Comparison of ENCODE assay signal across 24 cellular contexts in genomic region chr18:34892379-34892778, GRCh38.
A peak's percentile ranks its signal among the peaks of the same experiment; 100 is the strongest.
DNase-seq lines count a peak whose midpoint lies in the region; ATAC-seq and TF ChIP-seq lines count a peak whose summit lies in the region.
"Had no signal": no experiment of that assay in that cellular context is flagged by ENCODE, and none has a peak within 500 bp of the region (broad histone marks: within the 10 kb centered on the region; RNA-seq: fewer than 3 reads in every experiment).

No MANE protein-coding gene starts in this region.

- DNase-seq in left ventricle myocardium superior: no peak
- no peak for DNase-seq in Right ventricle myocardium inferior (ENCODE audit: missing footprints)
- peak; percentile 47 for DNase-seq in esophagus muscularis mucosa (ENCODE audit: extremely low spot score)
- DNase-seq in left lung: peak in 1 of 2 donors; percentile 53
- peak in 1 of 2 donors; percentile 62 for DNase-seq in gastrocnemius medialis
- no peak for DNase-seq in epidermal melanocyte (ENCODE audit: insufficient read length, low spot score)
- DNase-seq in activated naive CD4-positive, alpha-beta T cell treated with Interleukin-2 at 50 U/mL for 16 hours: no peak
- DNase-seq: 8988T; ACHN; BE2C; C1 segment of cervical spinal cord; CD4-positive, alpha-beta memory T cell; CD4-positive, CD25-positive, alpha-beta regulatory T cell; CD8-positive, alpha-beta memory T cell; COR-L47; DMS 273 treated with DMSO at 0.1 percent for 48 hours; DMS153; DMS53; DMS79; DND-41; EL; GDM1 had no signal

- H3K27me3 ChIP-seq in esophagus muscularis mucosa (no peaks in the 10 kb centered on the region), left lung (no peaks in the 10 kb centered on the region), gastrocnemius medialis (no peaks in the 10 kb centered on the region)
- H3K27me3 ChIP-seq: BE2C, BLaER1 had no signal

- H3K27ac ChIP-seq in esophagus muscularis mucosa (replicated peaks in 1 of 4): no peak overlapping the region
- H3K27ac ChIP-seq in left lung: no peak overlapping the region
- H3K27ac ChIP-seq in gastrocnemius medialis: peak overlapping the region; percentile 30 to 66 (median 38)
- H3K27ac ChIP-seq: BLaER1 had no signal

- intact Hi-C loops in left ventricle myocardium superior (cut with micrococcal nuclease) (no loop called here), Right ventricle myocardium inferior (cut with DNase I) (no loop called here), esophagus muscularis mucosa (cut with DNase I) (no loop called here), left lung (cut with DNase I) (no loop called here), gastrocnemius medialis (cut with DNase I; ENCODE audit: low total_unique reads) (no loop called here)

- TF ChIP-seq CTCF in esophagus muscularis mucosa (IDR thresholded peaks at IDR 0.05) (no peak), left lung (IDR thresholded peaks at IDR 0.05) (no peak), gastrocnemius medialis (IDR thresholded peaks at IDR 0.05 in 4 of 5, conservative IDR thresholded peaks at IDR 0.05 in 1 of 5) (no peak)

- no peaks in the 10 kb centered on the region for H3K4me1 ChIP-seq in esophagus muscularis mucosa
- H3K4me1 ChIP-seq in left lung: no peaks in the 10 kb centered on the region
- no peaks in the 10 kb centered on the region for H3K4me1 ChIP-seq in gastrocnemius medialis
- H3K4me1 ChIP-seq: BE2C had no signal

- in situ Hi-C loops in gastrocnemius medialis (cut with MboI; ENCODE audit: low sequenced_read_pairs in 4 of 4): no loop called here

- ATAC-seq in left ventricle myocardium superior (peak; percentile 32), Right ventricle myocardium inferior (no peak), left lung (peak; percentile 95), gastrocnemius medialis (peak; percentile 70 to 94)
- ATAC-seq: GM12878 had no signal

- 44% methylated on average over 3 of the region's 3 CpGs for WGBS in esophagus muscularis mucosa

- TF ChIP-seq POLR2A in esophagus muscularis mucosa (IDR thresholded peaks at IDR 0.05; ENCODE audit: low read depth) (no peak), gastrocnemius medialis (IDR thresholded peaks at IDR 0.05) (no peak)

- H3K9me3 ChIP-seq in esophagus muscularis mucosa (no peaks in the 10 kb centered on the region), left lung (no peaks in the 10 kb centered on the region), gastrocnemius medialis (no peaks in the 10 kb centered on the region)
- H3K9me3 ChIP-seq: BE2C had no signal

- H3K4me3 ChIP-seq in esophagus muscularis mucosa: no peak overlapping the region
- no peak overlapping the region for H3K4me3 ChIP-seq in left lung
- no peak overlapping the region for H3K4me3 ChIP-seq in gastrocnemius medialis
- H3K4me3 ChIP-seq: BLaER1, GM12878 had no signal

- no peak for TF ChIP-seq EP300 in esophagus muscularis mucosa (IDR thresholded peaks at IDR 0.05)

- peaks cover 7 to 44% (median 20%) of the 10 kb centered on the region in 4 donors for H3K36me3 ChIP-seq in esophagus muscularis mucosa
- no peaks in the 10 kb centered on the region for H3K36me3 ChIP-seq in left lung
- peaks cover 0 to 43% of the 10 kb centered on the region in 2 donors for H3K36me3 ChIP-seq in gastrocnemius medialis
- H3K36me3 ChIP-seq: BE2C, BLaER1 had no signal

Comparison
In these comparisons a context has a peak if more than half of its experiments do, and no peak if none do; other contexts are left out.
1. H3K27ac ChIP-seq: peak in gastrocnemius medialis (4 of 4); none in esophagus muscularis mucosa (0 of 4) and left lung (0 of 2).